In genomic region chr9:87594218-87594617, GRCh38 we compare ENCODE assay signal across 19 cellular contexts.
DNase-seq lines count a peak whose midpoint lies in the region; ATAC-seq, FAIRE-seq and TF ChIP-seq lines count a peak whose summit lies in the region.
"Had no signal": no experiment of that assay in that cellular context is flagged by ENCODE, and none has a peak within 500 bp of the region (broad histone marks: within the 10 kb centered on the region; RNA-seq: fewer than 3 reads in every experiment).

No MANE protein-coding gene starts in this region.

- no peak for TF ChIP-seq EP300 in HepG2 (IDR thresholded peaks at IDR 0.05; ENCODE audit: low read depth in 2 of 2, low read length in 2 of 2)
- no peak for TF ChIP-seq EP300 in HepG2 (CRISPR knock-in tag; IDR thresholded peaks at IDR 0.05; ENCODE audit: borderline replicate concordance)

- ATAC-seq in right lobe of liver (no peak), HepG2 (no peak), pancreas (no peak)
- ATAC-seq: activated T-cell treated with anti-CD3 and anti-CD28 coated beads, Interleukin-2, amount 50 U/mL, for 4 hours had no signal

- no peak overlapping the region for H3K4me2 ChIP-seq in HepG2 (ENCODE audit: low read depth, low read length)

- FAIRE-seq in HepG2 (lab: Jason Lieb, UNC) (no peak), pancreas (lab: Jason Lieb, UNC) (no peak)
- FAIRE-seq: islet of Langerhans had no signal

- CTCF ChIA-PET in HepG2 (lab: Yijun Ruan, JAX; ENCODE audit: low intra/inter-chr PET ratio, low total read pairs) = no interaction called here

- H2AFZ ChIP-seq in HepG2 (ENCODE audit: low read length) = no peak overlapping the region

- TF ChIP-seq POLR2A in right lobe of liver (IDR thresholded peaks at IDR 0.05) (no peak), HepG2 (IDR thresholded peaks at IDR 0.05; ENCODE audit: insufficient read depth in 1 of 2, low read depth in 2 of 2, low read length in 2 of 2) (no peak)

- 76% methylated on average over 4 of the region's 4 CpGs for WGBS in right lobe of liver (ENCODE audit: insufficient coverage, low coverage, low lambda C conversion rate, missing lambda C conversion rate)
- WGBS in HepG2 (ENCODE audit: low lambda C conversion rate) = 88% methylated on average over 4 of the region's 4 CpGs
- 92 to 94% methylated on average over 4 of the region's 4 CpGs for WGBS in pancreas, 2 donors

- H3K27ac ChIP-seq in right lobe of liver (peak overlapping the region in 2 of 3 donors; percentile 9 to 13), HepG2 (ENCODE audit: extremely low read length, insufficient read depth, low read length) (no peak overlapping the region), muscle layer of colon (ENCODE audit: low read depth, low read length) (peak overlapping the region; percentile 89), pancreas (peak overlapping the region in 2 of 4 donors; percentile 10 to 36)
- H3K27ac ChIP-seq: 22Rv1 had no signal

- no peaks in the 10 kb centered on the region for H4K20me1 ChIP-seq in HepG2 (ENCODE audit: insufficient read depth, low read length)

- H3K27me3 ChIP-seq in right lobe of liver = no peaks in the 10 kb centered on the region
- no peaks in the 10 kb centered on the region for H3K27me3 ChIP-seq in HepG2 (ENCODE audit: control insufficient read depth in 1 of 2, insufficient read depth in 2 of 2, low read length in 2 of 2)
- no peaks in the 10 kb centered on the region for H3K27me3 ChIP-seq in muscle layer of colon (ENCODE audit: control insufficient read depth in 1 of 2, insufficient read depth in 2 of 2, low read length in 2 of 2)
- H3K27me3 ChIP-seq in pancreas = no peaks in the 10 kb centered on the region
- H3K27me3 ChIP-seq: dorsolateral prefrontal cortex had no signal

- H3K4me1 ChIP-seq in right lobe of liver (peaks cover 0 to 68% (median 31%) of the 10 kb centered on the region in 4 donors), HepG2 (ENCODE audit: insufficient read depth, low read length) (peaks cover 8% of the 10 kb centered on the region), muscle layer of colon (ENCODE audit: insufficient read depth, low read length) (peaks cover 73% of the 10 kb centered on the region), pancreas (peaks cover 44 to 67% (median 59%) of the 10 kb centered on the region in 3 donors)

- H3K79me2 ChIP-seq in HepG2 (ENCODE audit: insufficient read depth, low read length) = peaks cover 3% of the 10 kb centered on the region

- in situ Hi-C loops in HepG2 (cut with HindIII; ENCODE audit: extremely low pct_ligation_motif_present, low pct_unique_long_range_greater_than_20kb) = no loop called here

- TF ChIP-seq RAD21 in HepG2 (CRISPR knock-in tag; IDR thresholded peaks at IDR 0.05) = no peak

- no peak for DNase-seq in right lobe of liver
- no peak for DNase-seq in HepG2 (ENCODE audit: low spot score)
- DNase-seq in epithelial cell of proximal tubule (ENCODE audit: low read depth) = peak; percentile 83
- DNase-seq in cerebellar nuclear complex (lab: John Stamatoyannopoulos, UW) = no peak
- DNase-seq in pancreas = no peak
- DNase-seq in activated CD4-positive, alpha-beta T cell treated with anti-CD3 and anti-CD28 coated beads, Interleukin-2, amount 50 U/mL, for 4 hours = no peak
- DNase-seq in NOMO-1 (lab: John Stamatoyannopoulos, UW; ENCODE audit: unreplicated experiment in 2 of 2) = no peak
- DNase-seq: activated CD4-positive, alpha-beta T cell treated with anti-CD3 and anti-CD28 coated beads for 4 hours; activated T-cell treated with anti-CD3 and anti-CD28 coated beads, Interleukin-2, amount 50 U/mL, for 4 hours; CD8-positive, alpha-beta memory T cell; GOT3; NCI-H187; NCI-H774; retina; stimulated activated CD4-positive, alpha-beta T cell treated with anti-CD3 and anti-CD28 coated beads, Interleukin-4, amount 100 ng/mL, for 1 hour had no signal

- POLR2A ChIA-PET in HepG2 (lab: Yijun Ruan, JAX) = no interaction called here

- TF ChIP-seq CTCF in right lobe of liver (IDR thresholded peaks at IDR 0.05) = no peak
- no peak for TF ChIP-seq CTCF in HepG2 (CRISPR knock-in tag; IDR thresholded peaks at IDR 0.05)
- TF ChIP-seq CTCF in epithelial cell of proximal tubule (conservative IDR thresholded peaks at IDR 0.05; ENCODE audit: low read depth, low read length) = no peak
- no peak for TF ChIP-seq CTCF in pancreas (IDR thresholded peaks at IDR 0.05)

- BruUV-seq in HepG2 (replicated peaks; lab: Mats Ljungman, UMichigan) = no TSS peak

- H3K36me3 ChIP-seq in right lobe of liver (no peaks in the 10 kb centered on the region), HepG2 (replicated peaks in 1 of 2; ENCODE audit: control insufficient read depth in 1 of 2, insufficient read depth in 2 of 2, low read length in 2 of 2) (peaks cover 3 to 4% of the 10 kb centered on the region in 2 experiments; a peak in 3 of 5 replicates), muscle layer of colon (ENCODE audit: insufficient read depth, low read length) (no peaks in the 10 kb centered on the region), pancreas (no peaks in the 10 kb centered on the region)

- H3K9me3 ChIP-seq in right lobe of liver (no peaks in the 10 kb centered on the region), HepG2 (ENCODE audit: low read length) (no peaks in the 10 kb centered on the region), muscle layer of colon (ENCODE audit: low read length) (no peaks in the 10 kb centered on the region), pancreas (no peaks in the 10 kb centered on the region)

- H3K9ac ChIP-seq in HepG2 (ENCODE audit: insufficient read depth, low read depth, low read length) = no peak overlapping the region
- H3K9ac ChIP-seq in muscle layer of colon (ENCODE audit: low read length) = no peak overlapping the region

- intact Hi-C loops in right lobe of liver (cut with DNase I) (no loop called here), HepG2 (cut with micrococcal nuclease; ENCODE audit: unreplicated experiment) (no loop called here), pancreas (cut with DNase I) (no loop called here)

- H3K4me3 ChIP-seq in right lobe of liver (no peak overlapping the region), HepG2 (replicated peaks in 1 of 3; ENCODE audit: insufficient read depth in 1 of 3, low read depth in 2 of 3, low read length in 3 of 3) (no peak overlapping the region), epithelial cell of proximal tubule (ENCODE audit: low read depth, low read length) (no peak overlapping the region), muscle layer of colon (ENCODE audit: low read depth in 1 of 2, low read length in 2 of 2) (no peak overlapping the region), pancreas (no peak overlapping the region)
- H3K4me3 ChIP-seq: dorsolateral prefrontal cortex had no signal

TF ChIP-seq in HepG2, 621 proteins besides CTCF, POLR2A, EP300 and RAD21:
- no peak for TF ChIP-seq ZNF816 (CRISPR knock-in tag; IDR thresholded peaks at IDR 0.05; ENCODE audit: borderline replicate concordance)
- TF ChIP-seq ZBTB37 (CRISPR knock-in tag; IDR thresholded peaks at IDR 0.05) = no peak
- no peak for TF ChIP-seq NR2F2 (IDR thresholded peaks at IDR 0.05; ENCODE audit: borderline replicate concordance, low read depth)
- no peak for TF ChIP-seq KDM1A (CRISPR knock-in tag; IDR thresholded peaks at IDR 0.05)
- TF ChIP-seq NFKBIZ (CRISPR knock-in tag; IDR thresholded peaks at IDR 0.05) = no peak
- TF ChIP-seq KMT2B (CRISPR knock-in tag; IDR thresholded peaks at IDR 0.05) = no peak
- TF ChIP-seq POGZ (CRISPR knock-in tag; IDR thresholded peaks at IDR 0.05) = no peak
- no peak for TF ChIP-seq FOXK2 (IDR thresholded peaks at IDR 0.05)
- no peak for TF ChIP-seq MAF1 (CRISPR knock-in tag; IDR thresholded peaks at IDR 0.05; ENCODE audit: borderline replicate concordance)
- no peak for TF ChIP-seq ZNF546 (CRISPR knock-in tag; conservative IDR thresholded peaks at IDR 0.05)
- no peak for TF ChIP-seq FOXJ3 (CRISPR knock-in tag; IDR thresholded peaks at IDR 0.05; ENCODE audit: borderline replicate concordance)
- no peak for TF ChIP-seq MED13 (CRISPR knock-in tag; IDR thresholded peaks at IDR 0.05)
- TF ChIP-seq HOXA3 (CRISPR knock-in tag; IDR thresholded peaks at IDR 0.05) = no peak
- no peak for TF ChIP-seq MBD4 (IDR thresholded peaks at IDR 0.05; ENCODE audit: borderline replicate concordance, low read length)
- TF ChIP-seq ATRX (CRISPR knock-in tag; IDR thresholded peaks at IDR 0.05; ENCODE audit: borderline replicate concordance) = no peak
- TF ChIP-seq NR1H2 (CRISPR knock-in tag; IDR thresholded peaks at IDR 0.05; ENCODE audit: borderline replicate concordance, low read depth) = no peak
- no peak for TF ChIP-seq EED (CRISPR knock-in tag; IDR thresholded peaks at IDR 0.05)
- no peak for TF ChIP-seq ZNF543 (CRISPR knock-in tag; IDR thresholded peaks at IDR 0.05)
